In the genomic region with DNA sequence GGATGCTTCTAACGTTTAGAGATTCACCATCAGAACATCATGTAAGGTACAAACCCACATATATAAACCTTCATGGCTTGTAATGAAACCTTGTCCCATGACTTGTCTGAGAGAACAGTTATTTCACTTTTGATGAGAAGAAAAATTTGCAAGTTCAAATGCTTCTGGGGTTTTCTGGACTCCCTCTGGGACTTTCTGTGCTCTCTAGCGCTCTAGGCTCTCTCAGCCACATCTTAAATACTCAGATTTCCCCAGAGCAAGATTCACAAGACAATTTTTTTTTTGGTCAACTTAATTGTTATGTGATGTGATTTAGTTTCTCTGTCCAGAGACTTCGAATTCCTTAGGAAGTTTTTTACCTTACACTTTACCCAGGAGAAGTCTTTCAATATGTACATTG, we compare ENCODE assay signal across 19 cellular contexts.
DNase-seq lines count a peak whose midpoint lies in the region; ATAC-seq and TF ChIP-seq lines count a peak whose summit lies in the region.
"Had no signal": no experiment of that assay in that cellular context is flagged by ENCODE, and none has a peak within 500 bp of the region (broad histone marks: within the 10 kb centered on the region; RNA-seq: fewer than 3 reads in every experiment).

No MANE protein-coding gene starts in this region.

- no peak for TF ChIP-seq CTCF in GM06990 (IDR thresholded peaks at IDR 0.05; ENCODE audit: insufficient read depth, low read length, poor library complexity, severe bottlenecking)
- TF ChIP-seq CTCF in WTC11 (IDR thresholded peaks at IDR 0.05): no peak

- H3K9me3 Mint-ChIP-seq in stimulated activated effector memory CD8-positive, alpha-beta T cell treated with anti-CD3 and anti-CD28 coated beads, Interleukin-12 subunit alpha, Interleukin-12 subunit beta, amount 100 ng/mL, for 72 hours: no peaks in the 10 kb centered on the region
- no peaks in the 10 kb centered on the region for H3K9me3 Mint-ChIP-seq in WTC11
- no peaks in the 10 kb centered on the region for H3K9me3 Mint-ChIP-seq in naive thymus-derived CD4-positive, alpha-beta T cell
- H3K9me3 Mint-ChIP-seq: activated naive CD8-positive, alpha-beta T cell treated with anti-CD3 and anti-CD28 coated beads, Interleukin-2, amount 50 U/mL, for 24 hours; endodermal cell; T-cell had no signal

- POLR2A ChIA-PET in WTC11 (lab: Charles Lee): no interaction called here
- POLR2A ChIA-PET in naive thymus-derived CD4-positive, alpha-beta T cell (lab: Charles Lee): no interaction called here

- intact Hi-C loops in naive thymus-derived CD4-positive, alpha-beta T cell (cut with micrococcal nuclease): no loop called here

- H3K4me1 ChIP-seq in naive thymus-derived CD4-positive, alpha-beta T cell (ENCODE audit: control insufficient read depth in 2 of 2, insufficient read depth in 2 of 2, low read length in 2 of 2): no peaks in the 10 kb centered on the region
- H3K4me1 ChIP-seq: A549, gastrocnemius medialis had no signal

- no peaks in the 10 kb centered on the region for H3K27me3 Mint-ChIP-seq in WTC11 (ENCODE audit: low read depth)
- peaks cover 0 to 18% (median 5%) of the 10 kb centered on the region in 5 donors for H3K27me3 Mint-ChIP-seq in naive thymus-derived CD4-positive, alpha-beta T cell

- H3K4me3 ChIP-seq in GM06990 (replicated peaks; ENCODE audit: low read depth, low read length): no peak overlapping the region
- no peak overlapping the region for H3K4me3 ChIP-seq in naive thymus-derived CD4-positive, alpha-beta T cell (ENCODE audit: low read length)
- H3K4me3 ChIP-seq: A549, gastrocnemius medialis, PC-9 had no signal

- no peaks in the 10 kb centered on the region for H3K36me3 ChIP-seq in GM06990 (ENCODE audit: control insufficient read depth, insufficient read depth, low read length)
- H3K36me3 ChIP-seq in naive thymus-derived CD4-positive, alpha-beta T cell (ENCODE audit: control insufficient read depth in 2 of 3, insufficient read depth in 3 of 3, low read length in 3 of 3): no peaks in the 10 kb centered on the region
- H3K36me3 ChIP-seq: gastrocnemius medialis had no signal

- no peaks in the 10 kb centered on the region for H3K9me3 ChIP-seq in naive thymus-derived CD4-positive, alpha-beta T cell (ENCODE audit: control insufficient read depth in 2 of 3, low read length in 3 of 3)
- H3K9me3 ChIP-seq: A549, gastrocnemius medialis had no signal

- H3K36me3 Mint-ChIP-seq in stimulated activated effector memory CD8-positive, alpha-beta T cell treated with anti-CD3 and anti-CD28 coated beads, Interleukin-12 subunit alpha, Interleukin-12 subunit beta, amount 100 ng/mL, for 72 hours: no peaks in the 10 kb centered on the region
- no peaks in the 10 kb centered on the region for H3K36me3 Mint-ChIP-seq in WTC11
- no peaks in the 10 kb centered on the region for H3K36me3 Mint-ChIP-seq in naive thymus-derived CD4-positive, alpha-beta T cell
- H3K36me3 Mint-ChIP-seq: T-cell had no signal

- H3K27ac ChIP-seq in naive thymus-derived CD4-positive, alpha-beta T cell (ENCODE audit: low read depth, low read length): no peak overlapping the region
- H3K27ac ChIP-seq: A549, gastrocnemius medialis, PC-9 had no signal

- DNase-seq in GM06990 (ENCODE audit: extremely low read depth, insufficient read length) (peak; percentile 9), T1000 (lab: John Stamatoyannopoulos, UW) (no peak), WTC11 (ENCODE audit: low spot score) (no peak)
- no peak for DNase-seq in stimulated activated effector memory CD8-positive, alpha-beta T cell treated with anti-CD3 and anti-CD28 coated beads, Interleukin-12 subunit alpha, Interleukin-12 subunit beta, amount 100 ng/mL, for 72 hours (ENCODE audit: low spot score in 2 of 2)
- no peak for DNase-seq in naive thymus-derived CD4-positive, alpha-beta T cell
- DNase-seq: activated naive CD8-positive, alpha-beta T cell treated with anti-CD3 and anti-CD28 coated beads, Interleukin-2, amount 50 U/mL, for 24 hours; caudate nucleus; endodermal cell; gastrocnemius medialis; kidney; NCI-H1105 treated with DMSO at 0.1 percent for 48 hours; PC-9; posterior cingulate gyrus; T-cell had no signal

- peak; percentile 53 for ATAC-seq in GM18909 (IDR thresholded peaks at IDR 0.05; ENCODE audit: poor library complexity, unreplicated experiment)
- peak; percentile 78 for ATAC-seq in GM21825 (IDR thresholded peaks at IDR 0.05; ENCODE audit: unreplicated experiment)
- ATAC-seq in HG03354 (IDR thresholded peaks at IDR 0.05; ENCODE audit: poor library complexity, severe bottlenecking, unreplicated experiment): peak; percentile 48
- no peak for ATAC-seq in stimulated activated effector memory CD8-positive, alpha-beta T cell treated with anti-CD3 and anti-CD28 coated beads, Interleukin-12 subunit alpha, Interleukin-12 subunit beta, amount 100 ng/mL, for 72 hours
- no peak for ATAC-seq in WTC11
- no peak for ATAC-seq in naive thymus-derived CD4-positive, alpha-beta T cell
- ATAC-seq: A549; activated CD4-positive, CD25-positive, alpha-beta regulatory T cell treated with anti-CD3 and anti-CD28 coated beads, Interleukin-2, amount 50 U/mL, for 24 hours; activated naive CD8-positive, alpha-beta T cell treated with anti-CD3 and anti-CD28 coated beads, Interleukin-2, amount 50 U/mL, for 24 hours; gastrocnemius medialis; T-cell had no signal

- H3K4me1 Mint-ChIP-seq in stimulated activated effector memory CD8-positive, alpha-beta T cell treated with anti-CD3 and anti-CD28 coated beads, Interleukin-12 subunit alpha, Interleukin-12 subunit beta, amount 100 ng/mL, for 72 hours: no peaks in the 10 kb centered on the region
- H3K4me1 Mint-ChIP-seq in WTC11: no peaks in the 10 kb centered on the region
- no peaks in the 10 kb centered on the region for H3K4me1 Mint-ChIP-seq in naive thymus-derived CD4-positive, alpha-beta T cell
- H3K4me1 Mint-ChIP-seq: activated naive CD8-positive, alpha-beta T cell treated with anti-CD3 and anti-CD28 coated beads, Interleukin-2, amount 50 U/mL, for 24 hours; T-cell had no signal

- CTCF ChIA-PET in WTC11 (lab: Charles Lee): no interaction called here
- CTCF ChIA-PET in naive thymus-derived CD4-positive, alpha-beta T cell (lab: Charles Lee): no interaction called here

- H3K4me3 Mint-ChIP-seq in stimulated activated effector memory CD8-positive, alpha-beta T cell treated with anti-CD3 and anti-CD28 coated beads, Interleukin-12 subunit alpha, Interleukin-12 subunit beta, amount 100 ng/mL, for 72 hours: no peak overlapping the region
- H3K4me3 Mint-ChIP-seq in WTC11: no peak overlapping the region
- no peak overlapping the region for H3K4me3 Mint-ChIP-seq in naive thymus-derived CD4-positive, alpha-beta T cell
- H3K4me3 Mint-ChIP-seq: activated naive CD8-positive, alpha-beta T cell treated with anti-CD3 and anti-CD28 coated beads, Interleukin-2, amount 50 U/mL, for 24 hours; endodermal cell; T-cell had no signal

- no peak overlapping the region for H3K27ac Mint-ChIP-seq in stimulated activated effector memory CD8-positive, alpha-beta T cell treated with anti-CD3 and anti-CD28 coated beads, Interleukin-12 subunit alpha, Interleukin-12 subunit beta, amount 100 ng/mL, for 72 hours
- no peak overlapping the region for H3K27ac Mint-ChIP-seq in WTC11
- H3K27ac Mint-ChIP-seq in naive thymus-derived CD4-positive, alpha-beta T cell: no peak overlapping the region
- H3K27ac Mint-ChIP-seq: activated naive CD8-positive, alpha-beta T cell treated with anti-CD3 and anti-CD28 coated beads, Interleukin-2, amount 50 U/mL, for 24 hours; endodermal cell; T-cell had no signal

- H3K27me3 ChIP-seq in GM06990 (replicated peaks; ENCODE audit: control insufficient read depth, insufficient read depth, low read length): no peaks in the 10 kb centered on the region
- no peaks in the 10 kb centered on the region for H3K27me3 ChIP-seq in naive thymus-derived CD4-positive, alpha-beta T cell (ENCODE audit: control insufficient read depth in 2 of 2, insufficient read depth in 2 of 2, low read length in 2 of 2)
- H3K27me3 ChIP-seq: gastrocnemius medialis had no signal

TF ChIP-seq in WTC11, 78 proteins besides CTCF, POLR2A, EP300 and RAD21 (continues in another document):
- TF ChIP-seq, protein P1, sequence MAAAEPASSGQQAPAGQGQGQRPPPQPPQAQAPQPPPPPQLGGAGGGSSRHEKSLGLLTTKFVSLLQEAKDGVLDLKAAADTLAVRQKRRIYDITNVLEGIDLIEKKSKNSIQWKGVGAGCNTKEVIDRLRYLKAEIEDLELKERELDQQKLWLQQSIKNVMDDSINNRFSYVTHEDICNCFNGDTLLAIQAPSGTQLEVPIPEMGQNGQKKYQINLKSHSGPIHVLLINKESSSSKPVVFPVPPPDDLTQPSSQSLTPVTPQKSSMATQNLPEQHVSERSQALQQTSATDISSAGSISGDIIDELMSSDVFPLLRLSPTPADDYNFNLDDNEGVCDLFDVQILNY (CRISPR knock-in tag; IDR thresholded peaks at IDR 0.05): no peak
- TF ChIP-seq KAT7 (CRISPR knock-in tag; IDR thresholded peaks at IDR 0.05; ENCODE audit: borderline replicate concordance) (no peak), FOXK1 (CRISPR knock-in tag; IDR thresholded peaks at IDR 0.05) (no peak)
- TF ChIP-seq, protein P2, sequence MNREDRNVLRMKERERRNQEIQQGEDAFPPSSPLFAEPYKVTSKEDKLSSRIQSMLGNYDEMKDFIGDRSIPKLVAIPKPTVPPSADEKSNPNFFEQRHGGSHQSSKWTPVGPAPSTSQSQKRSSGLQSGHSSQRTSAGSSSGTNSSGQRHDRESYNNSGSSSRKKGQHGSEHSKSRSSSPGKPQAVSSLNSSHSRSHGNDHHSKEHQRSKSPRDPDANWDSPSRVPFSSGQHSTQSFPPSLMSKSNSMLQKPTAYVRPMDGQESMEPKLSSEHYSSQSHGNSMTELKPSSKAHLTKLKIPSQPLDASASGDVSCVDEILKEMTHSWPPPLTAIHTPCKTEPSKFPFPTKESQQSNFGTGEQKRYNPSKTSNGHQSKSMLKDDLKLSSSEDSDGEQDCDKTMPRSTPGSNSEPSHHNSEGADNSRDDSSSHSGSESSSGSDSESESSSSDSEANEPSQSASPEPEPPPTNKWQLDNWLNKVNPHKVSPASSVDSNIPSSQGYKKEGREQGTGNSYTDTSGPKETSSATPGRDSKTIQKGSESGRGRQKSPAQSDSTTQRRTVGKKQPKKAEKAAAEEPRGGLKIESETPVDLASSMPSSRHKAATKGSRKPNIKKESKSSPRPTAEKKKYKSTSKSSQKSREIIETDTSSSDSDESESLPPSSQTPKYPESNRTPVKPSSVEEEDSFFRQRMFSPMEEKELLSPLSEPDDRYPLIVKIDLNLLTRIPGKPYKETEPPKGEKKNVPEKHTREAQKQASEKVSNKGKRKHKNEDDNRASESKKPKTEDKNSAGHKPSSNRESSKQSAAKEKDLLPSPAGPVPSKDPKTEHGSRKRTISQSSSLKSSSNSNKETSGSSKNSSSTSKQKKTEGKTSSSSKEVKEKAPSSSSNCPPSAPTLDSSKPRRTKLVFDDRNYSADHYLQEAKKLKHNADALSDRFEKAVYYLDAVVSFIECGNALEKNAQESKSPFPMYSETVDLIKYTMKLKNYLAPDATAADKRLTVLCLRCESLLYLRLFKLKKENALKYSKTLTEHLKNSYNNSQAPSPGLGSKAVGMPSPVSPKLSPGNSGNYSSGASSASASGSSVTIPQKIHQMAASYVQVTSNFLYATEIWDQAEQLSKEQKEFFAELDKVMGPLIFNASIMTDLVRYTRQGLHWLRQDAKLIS (CRISPR knock-in tag; IDR thresholded peaks at IDR 0.05; ENCODE audit: borderline replicate concordance): no peak

Comparison
In these comparisons a context has a peak if more than half of its experiments do, and no peak if none do; other contexts are left out.
1. ATAC-seq: peak in GM18909 (single experiment), GM21825 (single experiment) and HG03354 (single experiment); none in stimulated activated effector memory CD8-positive, alpha-beta T cell treated with anti-CD3 and anti-CD28 coated beads, Interleukin-12 subunit alpha, Interleukin-12 subunit beta, amount 100 ng/mL, for 72 hours (single experiment), WTC11 (single experiment) and naive thymus-derived CD4-positive, alpha-beta T cell (single experiment).